10 cellular contexts compared by ENCODE assay signal in genomic region chr7:101880536-101881443, GRCh38.
DNase-seq lines count a peak whose midpoint lies in the region; ATAC-seq, FAIRE-seq and TF ChIP-seq lines count a peak whose summit lies in the region.
"Had no signal": no experiment of that assay in that cellular context is flagged by ENCODE, and none has a peak within 500 bp of the region (broad histone marks: within the 10 kb centered on the region; RNA-seq: fewer than 3 reads in every experiment).

No MANE protein-coding gene starts in this region.

- H3K79me2 ChIP-seq in HCT116 (ENCODE audit: insufficient read depth, low read length) (peaks cover 96% of the 10 kb centered on the region), K562 (ENCODE audit: control insufficient read depth, insufficient read depth, low read length) (peaks cover 89% of the 10 kb centered on the region)

- no peaks in the 10 kb centered on the region for H3K27me3 ChIP-seq in A673 (replicated peaks; ENCODE audit: insufficient read depth, low read depth, low read length, poor library complexity)
- no peaks in the 10 kb centered on the region for H3K27me3 ChIP-seq in HCT116 (ENCODE audit: insufficient read depth, low read length)
- no peaks in the 10 kb centered on the region for H3K27me3 ChIP-seq in K562 (ENCODE audit: control insufficient read depth in 2 of 2, insufficient read depth in 2 of 2, low read length in 2 of 2)
- no peaks in the 10 kb centered on the region for H3K27me3 ChIP-seq in mucosa of stomach (ENCODE audit: control insufficient read depth, insufficient read depth, low read length)

- DNase-seq in A673 (ENCODE audit: low spot score) (no peak), HCT116 (ENCODE audit: low read depth, low spot score) (no peak), K562 (ENCODE audit: extremely low read depth in 1 of 4, low spot score in 3 of 4) (peak in 1 of 4 experiments; percentile 31), kidney (no peak), retina (no peak)
- DNase-seq: dermis blood vessel endothelial cell, GOT3 had no signal

- no peak for TF ChIP-seq RAD21 in HCT116 (IDR thresholded peaks at IDR 0.05; ENCODE audit: low read depth)
- no peak for TF ChIP-seq RAD21 in K562 (CRISPR knock-in tag; conservative IDR thresholded peaks at IDR 0.05 in 1 of 2, IDR thresholded peaks at IDR 0.05 in 1 of 2)

- 40% methylated on average over 10 of the region's 10 CpGs for WGBS in K562 (ENCODE audit: insufficient coverage, low coverage, missing lambda C conversion rate)

- in situ Hi-C loops in K562 (cut with MboI): no loop called here

- TF ChIP-seq CTCF in A673 (conservative IDR thresholded peaks at IDR 0.05; ENCODE audit: low read depth, low read length): no peak
- TF ChIP-seq CTCF in HCT116 (IDR thresholded peaks at IDR 0.05 in 2 of 3, conservative IDR thresholded peaks at IDR 0.05 in 1 of 3; ENCODE audit: borderline replicate concordance in 1 of 3, insufficient read depth in 1 of 3, low read depth in 2 of 3, low read length in 2 of 3): no peak
- TF ChIP-seq CTCF in K562 (IDR thresholded peaks at IDR 0.05 in 2 of 3, conservative IDR thresholded peaks at IDR 0.05 in 1 of 3; ENCODE audit: insufficient read depth in 2 of 3, low read depth in 1 of 3, low read length in 3 of 3): no peak
- no peak for TF ChIP-seq CTCF in kidney (IDR thresholded peaks at IDR 0.05; ENCODE audit: borderline replicate concordance, extremely low read depth, insufficient read depth)

- no peaks in the 10 kb centered on the region for H3K9me1 ChIP-seq in K562 (ENCODE audit: control insufficient read depth, insufficient read depth, low read length)

- H3K9me3 ChIP-seq in A673 (ENCODE audit: low read depth, low read length, poor library complexity, severe bottlenecking) (no peaks in the 10 kb centered on the region), HCT116 (ENCODE audit: control insufficient read depth in 1 of 2, insufficient read depth in 1 of 2, low read depth in 1 of 2, low read length in 2 of 2) (no peaks in the 10 kb centered on the region), K562 (replicated peaks; ENCODE audit: control insufficient read depth, insufficient read depth, low read depth, low read length) (no peaks in the 10 kb centered on the region), mucosa of stomach (ENCODE audit: control insufficient read depth, low read length) (no peaks in the 10 kb centered on the region), kidney (ENCODE audit: control insufficient read depth in 1 of 2, low read length in 2 of 2) (no peaks in the 10 kb centered on the region)

- CTCF ChIA-PET in A673 (lab: Charles Lee) (no interaction called here), HCT116 (lab: Charles Lee) (interaction anchor here (0.8 to 2.9 kb wide), 2 partner anchors 10 to 24 kb away, joined by 4 to 12 read pairs; no protein-coding TSS in a partner anchor), K562 (lab: Yijun Ruan, JAX; ENCODE audit: low intra/inter-chr PET ratio) (no interaction called here)

- H3K27ac ChIP-seq in A673 (ENCODE audit: low read depth, low read length, poor library complexity, severe bottlenecking): peak overlapping the region; percentile 17
- H3K27ac ChIP-seq in HCT116 (ENCODE audit: low read depth, low read length): no peak overlapping the region
- H3K27ac ChIP-seq in K562 (ENCODE audit: extremely low read depth, low read depth, low read length): peak overlapping the region; percentile 24; the same call in 1 of the 3 replicates
- H3K27ac ChIP-seq in kidney (ENCODE audit: low read depth in 2 of 2, low read length in 2 of 2): peak overlapping the region in 1 of 2 donors; percentile 57

- no peak for TF ChIP-seq POLR2A in HCT116 (IDR thresholded peaks at IDR 0.05; ENCODE audit: borderline replicate concordance, extremely low read depth, insufficient read depth, insufficient read length)
- TF ChIP-seq POLR2A in K562 (conservative IDR thresholded peaks at IDR 0.05): no peak

- H3K9me2 ChIP-seq in HCT116 (ENCODE audit: insufficient read depth): no peaks in the 10 kb centered on the region

- FAIRE-seq in K562 (lab: Jason Lieb, UNC) (no peak), kidney (lab: Jason Lieb, UNC) (no peak)

- H4K20me1 ChIP-seq in HCT116 (ENCODE audit: insufficient read depth) (no peaks in the 10 kb centered on the region), K562 (replicated peaks; ENCODE audit: control insufficient read depth, insufficient read depth, low read length) (peaks cover 36% of the 10 kb centered on the region)

- BruUV-seq in A673 (replicated peaks; lab: Mats Ljungman, UMichigan) (no TSS peak), HCT116 (replicated peaks; lab: Mats Ljungman, UMichigan) (no TSS peak), K562 (replicated peaks; lab: Mats Ljungman, UMichigan) (TSS peak; percentile 29)

- ATAC-seq in HCT116 (no peak), K562 (no peak), HG02623 (IDR thresholded peaks at IDR 0.05; ENCODE audit: unreplicated experiment) (no peak), HG02884 (IDR thresholded peaks at IDR 0.05; ENCODE audit: unreplicated experiment) (no peak)

- POLR2A ChIA-PET in A673 (lab: Charles Lee; ENCODE audit: low non-redundant PET): interaction anchor here (0.7 kb wide), 1 partner anchor 181 kb away, joined by 4 read pairs; no protein-coding TSS in a partner anchor
- POLR2A ChIA-PET in HCT116 (lab: Charles Lee): no interaction called here
- POLR2A ChIA-PET in K562 (lab: Yijun Ruan, JAX): interaction anchor here (0.6 to 3.1 kb wide), 7 partner anchors 9 to 105 kb away, joined by 3 to 17 read pairs (median 4); no protein-coding TSS in a partner anchor

- intact Hi-C loops in A673 (cut with micrococcal nuclease; ENCODE audit: unreplicated experiment) (no loop called here), HCT116 (cut with micrococcal nuclease) (no loop called here), K562 (cut with micrococcal nuclease) (no loop called here), kidney (cut with DNase I) (no loop called here)

- RAD21 ChIA-PET in HCT116 (lab: Charles Lee; ENCODE audit: low non-redundant PET in 1 of 2, low total read pairs in 2 of 2, uncharacterized antibody in 2 of 2, unreplicated experiment in 2 of 2): no interaction called here

- H3K36me3 ChIP-seq in A673 (ENCODE audit: insufficient read depth, low read length, poor library complexity, severe bottlenecking) (no peaks in the 10 kb centered on the region), HCT116 (ENCODE audit: control insufficient read depth in 1 of 2, insufficient read depth in 2 of 2, low read length in 2 of 2) (no peaks in the 10 kb centered on the region), K562 (ENCODE audit: control insufficient read depth, insufficient read depth, low read length) (peaks cover under 1% of the 10 kb centered on the region; the same call in 1 of the 3 replicates), mucosa of stomach (ENCODE audit: control insufficient read depth, insufficient read depth, low read length) (no peaks in the 10 kb centered on the region), kidney (ENCODE audit: control insufficient read depth in 1 of 2, insufficient read depth in 2 of 2, low read length in 2 of 2) (no peaks in the 10 kb centered on the region)

- H3K4me3 ChIP-seq in A673 (ENCODE audit: low read depth, low read length, poor library complexity, severe bottlenecking) (no peak overlapping the region), HCT116 (replicated peaks in 1 of 2; ENCODE audit: low read depth in 1 of 2, low read length in 2 of 2) (no peak overlapping the region), K562 (no peak overlapping the region), mucosa of stomach (ENCODE audit: low read length) (no peak overlapping the region), kidney (ENCODE audit: low read length in 2 of 2) (no peak overlapping the region)

- H3K4me2 ChIP-seq in HCT116 (ENCODE audit: low read length) (peak overlapping the region; percentile 75), K562 (ENCODE audit: insufficient read depth, low read length) (no peak overlapping the region)

- H3K9ac ChIP-seq in HCT116 (ENCODE audit: low read length) (peak overlapping the region; percentile 71), K562 (ENCODE audit: insufficient read depth in 1 of 2, low read depth in 2 of 2, low read length in 2 of 2) (no peak overlapping the region; a peak in 1 of 4 replicates), mucosa of stomach (ENCODE audit: low read length) (peak overlapping the region; percentile 49), kidney (ENCODE audit: low read length in 2 of 2) (no peak overlapping the region)

- H2AFZ ChIP-seq in HCT116 (ENCODE audit: low read depth, low read length, poor library complexity, severe bottlenecking) (no peak overlapping the region), K562 (ENCODE audit: low read depth, low read length) (no peak overlapping the region)

- H3K4me1 ChIP-seq in A673 (ENCODE audit: insufficient read depth, low read length, poor library complexity, severe bottlenecking): peaks cover 41% of the 10 kb centered on the region
- peaks cover 45 to 68% of the 10 kb centered on the region in 2 experiments for H3K4me1 ChIP-seq in HCT116 (ENCODE audit: control insufficient read depth in 1 of 2, insufficient read depth in 2 of 2, low read length in 2 of 2)
- H3K4me1 ChIP-seq in K562 (replicated peaks in 1 of 2; ENCODE audit: control insufficient read depth in 2 of 2, insufficient read depth in 2 of 2, low read length in 2 of 2): peaks cover 28 to 34% of the 10 kb centered on the region in 2 experiments
- peaks cover 65% of the 10 kb centered on the region for H3K4me1 ChIP-seq in mucosa of stomach (ENCODE audit: control insufficient read depth, insufficient read depth, low read length)
- H3K4me1 ChIP-seq in kidney (ENCODE audit: control insufficient read depth in 1 of 2, insufficient read depth in 1 of 2, low read depth in 1 of 2, low read length in 2 of 2): peaks cover 12 to 20% of the 10 kb centered on the region in 2 donors

- TF ChIP-seq EP300 in K562 (IDR thresholded peaks at IDR 0.05; ENCODE audit: low read length): no peak

TF ChIP-seq in HCT116, 20 proteins besides CTCF, POLR2A, EP300 and RAD21 (continues in another document):
- TF ChIP-seq CEBPB (IDR thresholded peaks at IDR 0.05; ENCODE audit: low read depth) (no peak), CBX3 (IDR thresholded peaks at IDR 0.05; ENCODE audit: low read depth) (no peak), ATF3 (IDR thresholded peaks at IDR 0.05) (no peak)

Comparison
In these comparisons a context has a peak if more than half of its experiments do, and no peak if none do; other contexts are left out.
1. H3K9ac ChIP-seq: peak in HCT116 (single experiment) and mucosa of stomach (single experiment); none in K562 (0 of 2) and kidney (0 of 2).